ENCODE assay signal across 8 cellular contexts in genomic region chr10:79069325-79070090, GRCh38. TPM values are rescaled to one million over a fixed set of nuclear protein-coding genes. Genes with fewer than 3 reads are reported as not detected.
DNase-seq lines count a peak whose midpoint lies in the region; ATAC-seq and TF ChIP-seq lines count a peak whose summit lies in the region.

No MANE protein-coding gene starts in this region.

- TF ChIP-seq EP300 in tibial nerve (IDR thresholded peaks at IDR 0.05), result peak in 1 of 2 donors; percentile 44

- ATAC-seq in GM21717 (IDR thresholded peaks at IDR 0.05; ENCODE audit: unreplicated experiment), result peak; percentile 11

- H3K27ac ChIP-seq in epithelial cell of prostate, result peak overlapping the region; percentile 90
- peak overlapping the region; percentile 85 to 98 (median 93) for H3K27ac ChIP-seq in tibial nerve

- no peaks in the 10 kb centered on the region for H3K36me3 ChIP-seq in tibial nerve

- peak overlapping the region; percentile 68 to 97 (median 79) for H3K4me3 ChIP-seq in tibial nerve

- H3K4me1 Mint-ChIP-seq in Calu3 (ENCODE audit: low read depth, unreplicated experiment), result peaks cover 38% of the 10 kb centered on the region

- no peaks in the 10 kb centered on the region for H3K27me3 ChIP-seq in tibial nerve

- peaks cover 12 to 56% (median 39%) of the 10 kb centered on the region in 4 donors for H3K4me1 ChIP-seq in tibial nerve

- BruUV-seq in Calu3 (replicated peaks; lab: Mats Ljungman, UMichigan), result no TSS peak

- H3K27me3 Mint-ChIP-seq in Calu3 (ENCODE audit: unreplicated experiment), result no peaks in the 10 kb centered on the region

- DNase-seq in Calu3 (peak; percentile 56), Kasumi-1 (lab: John Stamatoyannopoulos, UW) (peak; percentile 31 to 66), epithelial cell of prostate (ENCODE audit: low read depth, low spot score) (no peak), myocyte (ENCODE audit: low read depth) (peak; percentile 65), tibial nerve (ENCODE audit: low spot score in 2 of 2) (no peak), HPDE6-E6E7 (ENCODE audit: extremely low spot score) (no peak)
- DNase-seq in activated CD8-positive, alpha-beta memory T cell treated with anti-CD3 and anti-CD28 coated beads, Interleukin-2, amount 50 U/mL, for 4 hours, result peak; percentile 54

- peak overlapping the region; percentile 63 for H3K27ac Mint-ChIP-seq in Calu3 (ENCODE audit: unreplicated experiment)

- WGBS in tibial nerve, 2 donors, result 0% methylated on average over 39 to 46 of the region's 78 CpGs

- intact Hi-C loops in Calu3 (cut with micrococcal nuclease; ENCODE audit: unreplicated experiment), result loop anchor here (2.0 to 10.0 kb wide), 5 partner anchors 43 to 767 kb away; no protein-coding TSS in a partner anchor

- TF ChIP-seq POLR2A in tibial nerve (IDR thresholded peaks at IDR 0.05), result no peak

- no peaks in the 10 kb centered on the region for H3K9me3 Mint-ChIP-seq in Calu3 (ENCODE audit: low read depth, unreplicated experiment)

- peak overlapping the region; percentile 70 for H3K4me3 Mint-ChIP-seq in Calu3 (ENCODE audit: low read depth, unreplicated experiment)

- peaks cover 67% of the 10 kb centered on the region for H3K36me3 Mint-ChIP-seq in Calu3 (ENCODE audit: insufficient read depth, unreplicated experiment)

- TF ChIP-seq CTCF in Calu3 (IDR thresholded peaks at IDR 0.05; ENCODE audit: unreplicated experiment) (no peak), tibial nerve (IDR thresholded peaks at IDR 0.05) (peak in 2 of 5 experiments; percentile 7 to 26)

- H3K9me3 ChIP-seq in tibial nerve, result no peaks in the 10 kb centered on the region

- CTCF ChIA-PET in Calu3 (lab: Charles Lee), result interaction anchor here (0.6 to 1.1 kb wide), 3 partner anchors 125 to 605 kb away, joined by 3 to 6 read pairs (median 3); no protein-coding TSS in a partner anchor

RNA-seq across cellular contexts. Expression of gene ZMIZ1, which starts 0.7 kb away (rescaled TPM):
- total RNA-seq in Calu3 (2022) (20.3 and 23.5 TPM in 2 replicates), myocyte (7.1 and 10.0 TPM in 2 replicates), tibial nerve (10 to 100 TPM; 65.5 to 88.2 (median 69.3) TPM)
- polyA plus RNA-seq in myocyte (2012), result 23.2 TPM

Comparison
In these comparisons a context has a peak if more than half of its experiments do, and no peak if none do; other contexts are left out.
1. DNase-seq: peak in Calu3 (single experiment), Kasumi-1 (2 of 2), activated CD8-positive, alpha-beta memory T cell treated with anti-CD3 and anti-CD28 coated beads, Interleukin-2, amount 50 U/mL, for 4 hours (single experiment) and myocyte (single experiment); none in epithelial cell of prostate (single experiment), tibial nerve (0 of 2) and HPDE6-E6E7 (single experiment).